ENCODE assay signal across 1 cellular context in genomic region chrX:110401142-110401541, GRCh38.
TF ChIP-seq lines count a peak whose summit lies in the region.

No MANE protein-coding gene starts in this region.

TF ChIP-seq in WTC11, 78 proteins besides CTCF, POLR2A, EP300 and RAD21 (continued from another document):
- no peak for TF ChIP-seq STAT6 (CRISPR knock-in tag; conservative IDR thresholded peaks at IDR 0.05; ENCODE audit: low read depth)
- no peak for TF ChIP-seq SOX15 (CRISPR knock-in tag; IDR thresholded peaks at IDR 0.05)
- no peak for TF ChIP-seq PRDM15 (CRISPR knock-in tag; IDR thresholded peaks at IDR 0.05)
- TF ChIP-seq E2F5 (CRISPR knock-in tag; IDR thresholded peaks at IDR 0.05): no peak
- TF ChIP-seq ESRRA (CRISPR knock-in tag; IDR thresholded peaks at IDR 0.05; ENCODE audit: borderline replicate concordance): no peak
- no peak for TF ChIP-seq FOXP1 (CRISPR knock-in tag; IDR thresholded peaks at IDR 0.05; ENCODE audit: borderline replicate concordance)
- no peak for TF ChIP-seq PREB (CRISPR knock-in tag; IDR thresholded peaks at IDR 0.05; ENCODE audit: borderline replicate concordance)
- TF ChIP-seq AFF4 (CRISPR knock-in tag; IDR thresholded peaks at IDR 0.05; ENCODE audit: borderline replicate concordance): no peak
